ENCODE assay signal across 21 cellular contexts in genomic region chr13:102236830-102237621, GRCh38.
"Had no signal": no experiment of that assay in that cellular context is flagged by ENCODE, and none has a peak within 500 bp of the region (broad histone marks: within the 10 kb centered on the region; RNA-seq: fewer than 3 reads in every experiment).

No MANE protein-coding gene starts in this region.

- ATAC-seq: left colon, natural killer cell, right cardiac atrium had no signal

- H3K36me3 ChIP-seq: brain microvascular endothelial cell, esophagus muscularis mucosa, spleen had no signal

- H3K4me3 ChIP-seq: esophagus muscularis mucosa, spleen had no signal

- H3K4me1 ChIP-seq: spleen had no signal

- H3K27ac Mint-ChIP-seq: activated CD4-positive, alpha-beta memory T cell treated with anti-CD3 and anti-CD28 coated beads, Interleukin-2, amount 10 ng/mL, durations not matched to agents 7 days and 5 days; activated naive CD8-positive, alpha-beta T cell treated with anti-CD3 and anti-CD28 coated beads for 36 hours; immature natural killer cell; memory B cell; natural killer cell; progenitor cell of endocrine pancreas had no signal

- H3K9me3 ChIP-seq: esophagus muscularis mucosa, spleen had no signal

- DNase-seq: activated CD4-positive, alpha-beta memory T cell treated with anti-CD3 and anti-CD28 coated beads, Interleukin-2, amount 10 ng/mL, durations not matched to agents 7 days and 5 days; activated CD4-positive, alpha-beta T cell treated with anti-CD3 and anti-CD28 coated beads for 1 hour; activated gamma-delta T cell treated with Interleukin-2 at 50 U/mL for 16 hours; activated naive CD8-positive, alpha-beta T cell treated with anti-CD3 and anti-CD28 coated beads for 36 hours; activated T-cell treated with anti-CD3 and anti-CD28 coated beads, Interleukin-2, amount 50 U/mL, for 48 hours; brain microvascular endothelial cell; cerebellar nuclear complex; dermis blood vessel endothelial cell; foreskin fibroblast; immature natural killer cell; left colon; natural killer cell; occipital lobe; right cardiac atrium; spleen; stimulated activated CD4-positive, alpha-beta T cell treated with anti-CD3 and anti-CD28 coated beads, Interleukin-1b, Interleukin-23, amount 100 ng/mL, for 48 hours; stimulated activated naive CD4-positive, alpha-beta T cell; trophoblast cell had no signal

- H3K27me3 Mint-ChIP-seq: activated naive CD8-positive, alpha-beta T cell treated with anti-CD3 and anti-CD28 coated beads for 36 hours; progenitor cell of endocrine pancreas had no signal

- H3K27ac ChIP-seq: brain microvascular endothelial cell, esophagus muscularis mucosa, spleen had no signal

- H3K27me3 ChIP-seq: brain microvascular endothelial cell, esophagus muscularis mucosa, spleen had no signal

- H3K9me3 Mint-ChIP-seq: memory B cell had no signal

- H3K4me3 Mint-ChIP-seq: activated CD4-positive, alpha-beta memory T cell treated with anti-CD3 and anti-CD28 coated beads, Interleukin-2, amount 10 ng/mL, durations not matched to agents 7 days and 5 days; activated naive CD8-positive, alpha-beta T cell treated with anti-CD3 and anti-CD28 coated beads for 36 hours; immature natural killer cell; memory B cell; natural killer cell had no signal

- H3K36me3 Mint-ChIP-seq: activated naive CD8-positive, alpha-beta T cell treated with anti-CD3 and anti-CD28 coated beads for 36 hours; immature natural killer cell; memory B cell; natural killer cell had no signal

- H3K4me1 Mint-ChIP-seq: activated naive CD8-positive, alpha-beta T cell treated with anti-CD3 and anti-CD28 coated beads for 36 hours; immature natural killer cell; memory B cell; natural killer cell had no signal
